In genomic region chr6:157881375-157881774, GRCh38 we compare ENCODE assay signal across 25 cellular contexts. TPM values are rescaled to one million over a fixed set of nuclear protein-coding genes. Genes with fewer than 3 reads are reported as not detected.
DNase-seq lines count a peak whose midpoint lies in the region; ATAC-seq and TF ChIP-seq lines count a peak whose summit lies in the region.
"Had no signal": no experiment of that assay in that cellular context is flagged by ENCODE, and none has a peak within 500 bp of the region (broad histone marks: within the 10 kb centered on the region; RNA-seq: fewer than 3 reads in every experiment).

No MANE protein-coding gene starts in this region.

- H3K9me3 Mint-ChIP-seq in activated CD8-positive, alpha-beta T cell treated with anti-CD3 and anti-CD28 coated beads for 36 hours = peaks cover 2% of the 10 kb centered on the region
- no peaks in the 10 kb centered on the region for H3K9me3 Mint-ChIP-seq in activated CD8-positive, alpha-beta T cell treated with anti-CD3 and anti-CD28 coated beads, Interleukin-2, amount 10 ng/mL, durations not matched to agents 7 days and 5 days (ENCODE audit: insufficient read depth)
- H3K9me3 Mint-ChIP-seq in CD4-positive, alpha-beta T cell = no peaks in the 10 kb centered on the region
- H3K9me3 Mint-ChIP-seq in activated naive CD8-positive, alpha-beta T cell treated with anti-CD3 and anti-CD28 coated beads for 36 hours = peaks cover 16% of the 10 kb centered on the region
- H3K9me3 Mint-ChIP-seq in memory B cell = no peaks in the 10 kb centered on the region
- H3K9me3 Mint-ChIP-seq: IgD-negative memory B cell; natural killer cell treated with Interleukin-12 subunit alpha and Interleukin-12 subunit beta and Interleukin-15 and Interleukin-18, amount 100 ng/mL, for 72 hours; type B pancreatic cell had no signal

- peak overlapping the region; percentile 47 for H3K27ac Mint-ChIP-seq in activated CD8-positive, alpha-beta T cell treated with anti-CD3 and anti-CD28 coated beads for 36 hours
- H3K27ac Mint-ChIP-seq in activated CD8-positive, alpha-beta T cell treated with anti-CD3 and anti-CD28 coated beads, Interleukin-2, amount 10 ng/mL, durations not matched to agents 7 days and 5 days = no peak overlapping the region
- peak overlapping the region; percentile 95 for H3K27ac Mint-ChIP-seq in CD4-positive, alpha-beta T cell
- peak overlapping the region; percentile 84 for H3K27ac Mint-ChIP-seq in activated naive CD8-positive, alpha-beta T cell treated with anti-CD3 and anti-CD28 coated beads for 36 hours
- peak overlapping the region; percentile 62 for H3K27ac Mint-ChIP-seq in memory B cell
- H3K27ac Mint-ChIP-seq: natural killer cell treated with Interleukin-12 subunit alpha and Interleukin-12 subunit beta and Interleukin-15 and Interleukin-18, amount 100 ng/mL, for 72 hours; type B pancreatic cell had no signal

- intact Hi-C loops in activated CD8-positive, alpha-beta T cell treated with anti-CD3 and anti-CD28 coated beads for 36 hours (cut with micrococcal nuclease) = no loop called here
- intact Hi-C loops in CD4-positive, alpha-beta T cell (cut with DNase I, micrococcal nuclease) = no loop called here

- ATAC-seq in activated CD8-positive, alpha-beta T cell treated with anti-CD3 and anti-CD28 coated beads for 36 hours = no peak
- no peak for ATAC-seq in activated CD8-positive, alpha-beta T cell treated with anti-CD3 and anti-CD28 coated beads, Interleukin-2, amount 10 ng/mL, durations not matched to agents 7 days and 5 days
- no peak for ATAC-seq in CD4-positive, alpha-beta T cell (ENCODE audit: poor library complexity)
- no peak for ATAC-seq in memory B cell (ENCODE audit: low read depth)
- ATAC-seq in esophagus mucosa = no peak
- ATAC-seq in GM19324 (IDR thresholded peaks at IDR 0.05; ENCODE audit: low FRiP score, unreplicated experiment) = no peak
- no peak for ATAC-seq in HG03159 (IDR thresholded peaks at IDR 0.05; ENCODE audit: unreplicated experiment)
- ATAC-seq: natural killer cell treated with Interleukin-12 subunit alpha and Interleukin-12 subunit beta and Interleukin-15 and Interleukin-18, amount 100 ng/mL, for 72 hours; Panc1 had no signal

- no peak for TF ChIP-seq CTCF in activated CD8-positive, alpha-beta T cell treated with anti-CD3 and anti-CD28 coated beads for 36 hours (IDR thresholded peaks at IDR 0.05)
- no peak for TF ChIP-seq CTCF in CD4-positive, alpha-beta T cell (IDR thresholded peaks at IDR 0.05)

- CTCF ChIA-PET in activated CD8-positive, alpha-beta T cell treated with anti-CD3 and anti-CD28 coated beads for 36 hours (lab: Charles Lee) = interaction anchor here (1.2 to 1.4 kb wide), 2 partner anchors 9 to 125 kb away, joined by 7 to 8 read pairs; no protein-coding TSS in a partner anchor
- CTCF ChIA-PET in activated CD8-positive, alpha-beta T cell treated with anti-CD3 and anti-CD28 coated beads, Interleukin-2, amount 10 ng/mL, durations not matched to agents 7 days and 5 days (lab: Charles Lee) = interaction anchor here (0.9 to 1.3 kb wide), 5 partner anchors 7 to 126 kb away, joined by 3 to 4 read pairs (median 3); no protein-coding TSS in a partner anchor
- CTCF ChIA-PET in CD4-positive, alpha-beta T cell (lab: Charles Lee) = no interaction called here

- no peaks in the 10 kb centered on the region for H3K27me3 Mint-ChIP-seq in activated CD8-positive, alpha-beta T cell treated with anti-CD3 and anti-CD28 coated beads for 36 hours
- no peaks in the 10 kb centered on the region for H3K27me3 Mint-ChIP-seq in activated CD8-positive, alpha-beta T cell treated with anti-CD3 and anti-CD28 coated beads, Interleukin-2, amount 10 ng/mL, durations not matched to agents 7 days and 5 days (ENCODE audit: low read depth)
- no peaks in the 10 kb centered on the region for H3K27me3 Mint-ChIP-seq in CD4-positive, alpha-beta T cell
- no peaks in the 10 kb centered on the region for H3K27me3 Mint-ChIP-seq in activated naive CD8-positive, alpha-beta T cell treated with anti-CD3 and anti-CD28 coated beads for 36 hours
- H3K27me3 Mint-ChIP-seq in memory B cell = no peaks in the 10 kb centered on the region
- H3K27me3 Mint-ChIP-seq: IgD-negative memory B cell, type B pancreatic cell had no signal

- no peak for DNase-seq in activated CD8-positive, alpha-beta T cell treated with anti-CD3 and anti-CD28 coated beads for 36 hours
- no peak for DNase-seq in activated CD8-positive, alpha-beta T cell treated with anti-CD3 and anti-CD28 coated beads, Interleukin-2, amount 10 ng/mL, durations not matched to agents 7 days and 5 days
- DNase-seq in CD4-positive, alpha-beta T cell = no peak
- no peak for DNase-seq in activated naive CD8-positive, alpha-beta T cell treated with anti-CD3 and anti-CD28 coated beads for 36 hours
- no peak for DNase-seq in memory B cell (ENCODE audit: low spot score in 2 of 2)
- DNase-seq: 8988T; activated CD8-positive, alpha-beta memory T cell treated with anti-CD3 and anti-CD28 coated beads for 24 hours; activated naive CD4-positive, alpha-beta T cell treated with anti-CD3 and anti-CD28 coated beads, Interleukin-2, amount 50 U/mL, for 16 hours; aorta; C1 segment of cervical spinal cord; Calu3; NCI-H1694; NCI-H446; SHP77; stimulated activated CD4-positive, alpha-beta T cell treated with anti-CD3 and anti-CD28 coated beads, Interleukin-15, amount 100 ng/mL, for 24 hours; stimulated activated CD4-positive, alpha-beta T cell treated with anti-CD3 and anti-CD28 coated beads, Interleukin-4, amount 100 ng/mL, for 4 hours; substantia nigra; T-helper 2 cell had no signal

- H3K4me3 Mint-ChIP-seq in activated CD8-positive, alpha-beta T cell treated with anti-CD3 and anti-CD28 coated beads for 36 hours = no peak overlapping the region
- no peak overlapping the region for H3K4me3 Mint-ChIP-seq in activated CD8-positive, alpha-beta T cell treated with anti-CD3 and anti-CD28 coated beads, Interleukin-2, amount 10 ng/mL, durations not matched to agents 7 days and 5 days
- H3K4me3 Mint-ChIP-seq in CD4-positive, alpha-beta T cell = no peak overlapping the region
- no peak overlapping the region for H3K4me3 Mint-ChIP-seq in activated naive CD8-positive, alpha-beta T cell treated with anti-CD3 and anti-CD28 coated beads for 36 hours
- H3K4me3 Mint-ChIP-seq in memory B cell = no peak overlapping the region
- H3K4me3 Mint-ChIP-seq: IgD-negative memory B cell; natural killer cell treated with Interleukin-12 subunit alpha and Interleukin-12 subunit beta and Interleukin-15 and Interleukin-18, amount 100 ng/mL, for 72 hours; type B pancreatic cell had no signal

- no peak overlapping the region for H3K27ac ChIP-seq in CD4-positive, alpha-beta T cell (ENCODE audit: low read depth, low read length)

- POLR2A ChIA-PET in activated CD8-positive, alpha-beta T cell treated with anti-CD3 and anti-CD28 coated beads for 36 hours (lab: Charles Lee) = interaction anchor here (0.8 to 1.2 kb wide), 4 partner anchors 8 to 125 kb away, joined by 3 read pairs; no protein-coding TSS in a partner anchor
- POLR2A ChIA-PET in activated CD8-positive, alpha-beta T cell treated with anti-CD3 and anti-CD28 coated beads, Interleukin-2, amount 10 ng/mL, durations not matched to agents 7 days and 5 days (lab: Charles Lee) = no interaction called here
- POLR2A ChIA-PET in CD4-positive, alpha-beta T cell (lab: Charles Lee) = no interaction called here

- peaks cover 82% of the 10 kb centered on the region for H3K36me3 Mint-ChIP-seq in activated CD8-positive, alpha-beta T cell treated with anti-CD3 and anti-CD28 coated beads for 36 hours (ENCODE audit: low read depth)
- peaks cover 24% of the 10 kb centered on the region for H3K36me3 Mint-ChIP-seq in activated CD8-positive, alpha-beta T cell treated with anti-CD3 and anti-CD28 coated beads, Interleukin-2, amount 10 ng/mL, durations not matched to agents 7 days and 5 days (ENCODE audit: low read depth)
- H3K36me3 Mint-ChIP-seq in CD4-positive, alpha-beta T cell (ENCODE audit: low read depth) = peaks cover 89% of the 10 kb centered on the region
- H3K36me3 Mint-ChIP-seq in activated naive CD8-positive, alpha-beta T cell treated with anti-CD3 and anti-CD28 coated beads for 36 hours = peaks cover 89% of the 10 kb centered on the region
- H3K36me3 Mint-ChIP-seq in memory B cell = peaks cover 24% of the 10 kb centered on the region

- H3K4me1 Mint-ChIP-seq in activated CD8-positive, alpha-beta T cell treated with anti-CD3 and anti-CD28 coated beads for 36 hours (ENCODE audit: low read depth) = peaks cover 85% of the 10 kb centered on the region
- peaks cover 57% of the 10 kb centered on the region for H3K4me1 Mint-ChIP-seq in activated CD8-positive, alpha-beta T cell treated with anti-CD3 and anti-CD28 coated beads, Interleukin-2, amount 10 ng/mL, durations not matched to agents 7 days and 5 days (ENCODE audit: low read depth)
- peaks cover 94% of the 10 kb centered on the region for H3K4me1 Mint-ChIP-seq in CD4-positive, alpha-beta T cell (ENCODE audit: low read depth)
- peaks cover 91% of the 10 kb centered on the region for H3K4me1 Mint-ChIP-seq in activated naive CD8-positive, alpha-beta T cell treated with anti-CD3 and anti-CD28 coated beads for 36 hours
- H3K4me1 Mint-ChIP-seq in memory B cell = peaks cover 23% of the 10 kb centered on the region

- no peaks in the 10 kb centered on the region for H3K27me3 ChIP-seq in CD4-positive, alpha-beta T cell (ENCODE audit: control insufficient read depth, insufficient read depth, low read length)

- no peaks in the 10 kb centered on the region for H3K9me3 ChIP-seq in CD4-positive, alpha-beta T cell (ENCODE audit: control insufficient read depth, low read length)

RNA-seq across cellular contexts. Expression of gene SNX9, which starts 58.3 kb away (rescaled TPM):
- total RNA-seq in activated CD8-positive, alpha-beta T cell treated with anti-CD3 and anti-CD28 coated beads for 36 hours = 10 to 100 TPM; 44.9 to 45.1 TPM
- 1 to 10 TPM; 9.1 to 9.2 TPM for total RNA-seq in activated CD8-positive, alpha-beta T cell treated with anti-CD3 and anti-CD28 coated beads, Interleukin-2, amount 10 ng/mL, durations not matched to agents 7 days and 5 days
- 10 to 100 TPM; 46.6 to 48.5 TPM for total RNA-seq in CD4-positive, alpha-beta T cell
- total RNA-seq in activated naive CD8-positive, alpha-beta T cell treated with anti-CD3 and anti-CD28 coated beads for 36 hours = 10 to 100 TPM; 63.4 to 64.4 TPM
- total RNA-seq in esophagus mucosa = 19.3 TPM
